9 cellular contexts compared by ENCODE assay signal in the genomic region with DNA sequence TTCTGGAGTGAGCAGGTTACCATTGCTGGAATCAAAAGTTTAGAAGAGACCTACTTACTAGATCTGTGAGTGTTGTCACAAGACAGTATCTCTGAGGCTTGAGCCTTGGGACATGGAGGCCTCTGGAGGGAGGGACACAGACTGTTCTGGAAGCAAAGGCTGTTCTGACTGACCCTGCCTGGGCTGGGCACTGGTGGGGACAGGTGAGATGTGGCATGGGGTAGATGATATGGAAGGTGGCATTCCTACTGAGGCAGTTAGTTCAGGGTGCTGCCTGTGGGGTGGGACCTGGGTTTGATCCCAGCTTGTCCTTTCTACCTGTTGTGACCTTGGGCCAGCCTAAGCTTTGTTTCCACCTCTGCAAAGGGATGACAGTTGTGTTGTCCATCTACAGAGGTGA.
DNase-seq lines count a peak whose midpoint lies in the region; ATAC-seq and TF ChIP-seq lines count a peak whose summit lies in the region.
"Had no signal": no experiment of that assay in that cellular context is flagged by ENCODE, and none has a peak within 500 bp of the region (broad histone marks: within the 10 kb centered on the region; RNA-seq: fewer than 3 reads in every experiment).

No MANE protein-coding gene starts in this region.

- TF ChIP-seq CTCF in adrenal gland (IDR thresholded peaks at IDR 0.05) (no peak), right lobe of liver (IDR thresholded peaks at IDR 0.05) (no peak), smooth muscle cell (IDR thresholded peaks at IDR 0.05; ENCODE audit: borderline replicate concordance, insufficient read depth, poor library complexity, severe bottlenecking) (no peak)

- no peaks in the 10 kb centered on the region for H3K9me3 ChIP-seq in CD4-positive, alpha-beta memory T cell (ENCODE audit: control insufficient read depth in 1 of 2, low read length in 2 of 2)
- no peaks in the 10 kb centered on the region for H3K9me3 ChIP-seq in adrenal gland (replicated peaks in 1 of 3)
- H3K9me3 ChIP-seq in right lobe of liver: no peaks in the 10 kb centered on the region
- no peaks in the 10 kb centered on the region for H3K9me3 ChIP-seq in smooth muscle cell (replicated peaks; ENCODE audit: low read depth)

- H3K79me2 ChIP-seq in smooth muscle cell (ENCODE audit: low read depth): peaks cover 8% of the 10 kb centered on the region

- peak overlapping the region in 5 of 7 donors; percentile 47 to 68 (median 64) for H3K27ac Mint-ChIP-seq in CD4-positive, alpha-beta memory T cell
- H3K27ac Mint-ChIP-seq in activated CD4-positive, alpha-beta T cell treated with anti-CD3 and anti-CD28 coated beads, Interleukin-2, amount 10 ng/mL, durations not matched to agents 24 days and 14 days: no peak overlapping the region

- TF ChIP-seq POLR2A in adrenal gland (IDR thresholded peaks at IDR 0.05) (no peak), right lobe of liver (IDR thresholded peaks at IDR 0.05) (no peak)

- peak overlapping the region in 4 of 8 donors; percentile 40 to 72 (median 70) for H3K4me3 Mint-ChIP-seq in CD4-positive, alpha-beta memory T cell
- no peak overlapping the region for H3K4me3 Mint-ChIP-seq in activated CD4-positive, alpha-beta T cell treated with anti-CD3 and anti-CD28 coated beads, Interleukin-2, amount 10 ng/mL, durations not matched to agents 24 days and 14 days

- intact Hi-C loops in CD4-positive, alpha-beta memory T cell (cut with micrococcal nuclease): no loop called here
- intact Hi-C loops in adrenal gland (cut with DNase I): loop anchor here in 1 of 2 donors (10.0 kb wide), 2 partner anchors 156 to 336 kb away; no protein-coding TSS in a partner anchor
- intact Hi-C loops in right lobe of liver (cut with DNase I): loop anchor here (10.0 kb wide), 2 partner anchors 146 to 306 kb away; a partner anchor contains a TSS
- intact Hi-C loops in activated CD4-positive, alpha-beta T cell treated with anti-CD3 and anti-CD28 coated beads, Interleukin-2, amount 10 ng/mL, durations not matched to agents 24 days and 14 days (cut with micrococcal nuclease): no loop called here

- no peaks in the 10 kb centered on the region for H3K9me3 Mint-ChIP-seq in CD4-positive, alpha-beta memory T cell
- H3K9me3 Mint-ChIP-seq in activated CD4-positive, alpha-beta T cell treated with anti-CD3 and anti-CD28 coated beads, Interleukin-2, amount 10 ng/mL, durations not matched to agents 24 days and 14 days: no peaks in the 10 kb centered on the region

- no peaks in the 10 kb centered on the region for H3K36me3 ChIP-seq in CD4-positive, alpha-beta memory T cell (ENCODE audit: insufficient read depth, low read length)
- H3K36me3 ChIP-seq in adrenal gland (replicated peaks in 1 of 2) (no peaks in the 10 kb centered on the region), right lobe of liver (no peaks in the 10 kb centered on the region), smooth muscle cell (ENCODE audit: low read depth) (no peaks in the 10 kb centered on the region)

- POLR2A ChIA-PET in CD4-positive, alpha-beta memory T cell (lab: Charles Lee; ENCODE audit: partially characterized antibody): interaction anchor here (2.1 to 5.8 kb wide), 4 partner anchors 13 to 67 kb away, joined by 5 to 85 read pairs (median 29); no protein-coding TSS in a partner anchor

- H3K36me3 Mint-ChIP-seq in CD4-positive, alpha-beta memory T cell: no peaks in the 10 kb centered on the region
- H3K36me3 Mint-ChIP-seq in activated CD4-positive, alpha-beta T cell treated with anti-CD3 and anti-CD28 coated beads, Interleukin-2, amount 10 ng/mL, durations not matched to agents 24 days and 14 days (ENCODE audit: low read depth): no peaks in the 10 kb centered on the region

- H3K27ac ChIP-seq in CD4-positive, alpha-beta memory T cell (ENCODE audit: low read depth, low read length): no peak overlapping the region
- H3K27ac ChIP-seq in adrenal gland (peak overlapping the region; percentile 47 to 100 (median 99)), right lobe of liver (peak overlapping the region; percentile 40 to 99 (median 99)), smooth muscle cell (ENCODE audit: low read depth) (peak overlapping the region; percentile 100)

- peaks cover 47% of the 10 kb centered on the region for H3F3A ChIP-seq in smooth muscle cell (ENCODE audit: low read depth)

- peaks cover 17% of the 10 kb centered on the region for H3K4me1 ChIP-seq in CD4-positive, alpha-beta memory T cell (ENCODE audit: insufficient read depth, low read length)
- H3K4me1 ChIP-seq in adrenal gland (replicated peaks in 1 of 2) (peaks cover 59 to 89% of the 10 kb centered on the region in 2 donors), right lobe of liver (peaks cover 0 to 25% (median 14%) of the 10 kb centered on the region in 4 donors), smooth muscle cell (ENCODE audit: low read depth) (peaks cover 27% of the 10 kb centered on the region)

- no peaks in the 10 kb centered on the region for H3K27me3 ChIP-seq in CD4-positive, alpha-beta memory T cell (ENCODE audit: insufficient read depth, low read length)
- no peaks in the 10 kb centered on the region for H3K27me3 ChIP-seq in adrenal gland
- H3K27me3 ChIP-seq in right lobe of liver: no peaks in the 10 kb centered on the region
- H3K27me3 ChIP-seq in smooth muscle cell (ENCODE audit: low read depth): no peaks in the 10 kb centered on the region

- H4K20me1 ChIP-seq in smooth muscle cell (ENCODE audit: low read depth): no peaks in the 10 kb centered on the region

- peak overlapping the region; percentile 21 for H3K4me2 ChIP-seq in smooth muscle cell

- no peak overlapping the region for H3K9ac ChIP-seq in smooth muscle cell (ENCODE audit: low read depth)

- no peak for DNase-seq in CD4-positive, alpha-beta memory T cell
- DNase-seq in adrenal gland (no peak), right lobe of liver (no peak), smooth muscle cell (lab: John Stamatoyannopoulos, UW; ENCODE audit: unreplicated experiment) (no peak)
- DNase-seq in activated CD4-positive, alpha-beta T cell treated with anti-CD3 and anti-CD28 coated beads, Interleukin-2, amount 10 ng/mL, durations not matched to agents 24 days and 14 days: no peak
- DNase-seq in activated naive CD4-positive, alpha-beta T cell treated with anti-CD3 and anti-CD28 coated beads, Interleukin-2, amount 50 U/mL, for 16 hours: no peak

- no peak for ATAC-seq in right lobe of liver
- ATAC-seq in HG03521 (IDR thresholded peaks at IDR 0.05; ENCODE audit: unreplicated experiment): no peak
- no peak for ATAC-seq in HG03460 (IDR thresholded peaks at IDR 0.05; ENCODE audit: unreplicated experiment)
- ATAC-seq: left lobe of liver had no signal

- H2AFZ ChIP-seq in smooth muscle cell (ENCODE audit: low read depth): no peak overlapping the region

- CTCF ChIA-PET in CD4-positive, alpha-beta memory T cell (lab: Charles Lee; ENCODE audit: partially characterized antibody): interaction anchor here (0.6 kb wide), 1 partner anchor 309 kb away, joined by 3 read pairs; no protein-coding TSS in a partner anchor

- H3K4me1 Mint-ChIP-seq in CD4-positive, alpha-beta memory T cell: peaks cover 5 to 32% (median 15%) of the 10 kb centered on the region in 4 donors
- peaks cover 22% of the 10 kb centered on the region for H3K4me1 Mint-ChIP-seq in activated CD4-positive, alpha-beta T cell treated with anti-CD3 and anti-CD28 coated beads, Interleukin-2, amount 10 ng/mL, durations not matched to agents 24 days and 14 days

- H3K4me3 ChIP-seq in CD4-positive, alpha-beta memory T cell (ENCODE audit: low read length in 2 of 2): no peak overlapping the region
- no peak overlapping the region for H3K4me3 ChIP-seq in adrenal gland
- H3K4me3 ChIP-seq in right lobe of liver: no peak overlapping the region
- H3K4me3 ChIP-seq in smooth muscle cell: no peak overlapping the region

- H3K27me3 Mint-ChIP-seq in CD4-positive, alpha-beta memory T cell: peaks cover 0 to 2% of the 10 kb centered on the region in 2 donors
- H3K27me3 Mint-ChIP-seq in activated CD4-positive, alpha-beta T cell treated with anti-CD3 and anti-CD28 coated beads, Interleukin-2, amount 10 ng/mL, durations not matched to agents 24 days and 14 days: no peaks in the 10 kb centered on the region

Comparison
In these comparisons a context has a peak if more than half of its experiments do, and no peak if none do; other contexts are left out.
1. intact Hi-C loops: an anchor here in right lobe of liver (10.0 kb wide); none called in CD4-positive, alpha-beta memory T cell and activated CD4-positive, alpha-beta T cell treated with anti-CD3 and anti-CD28 coated beads, Interleukin-2, amount 10 ng/mL, durations not matched to agents 24 days and 14 days.